ENCODE assay signal across 8 cellular contexts in genomic region chrX:47637546-47638195, GRCh38. TPM values are rescaled to one million over a fixed set of nuclear protein-coding genes. Genes with fewer than 3 reads are reported as not detected.
DNase-seq lines count a peak whose midpoint lies in the region; ATAC-seq lines count a peak whose summit lies in the region.

No MANE protein-coding gene starts in this region.

- no peak overlapping the region for H3K23ac ChIP-seq in neuronal stem cell (ENCODE audit: low read depth, low read length, poor library complexity)

- no peak overlapping the region for H4K8ac ChIP-seq in neuronal stem cell (ENCODE audit: low read depth, low read length)

- no peak overlapping the region for H4K91ac ChIP-seq in neuronal stem cell (ENCODE audit: low read depth, low read length, poor library complexity)

- peaks cover 0 to 5% of the 10 kb centered on the region in 2 donors for H3K4me1 ChIP-seq in neuronal stem cell (ENCODE audit: control insufficient read depth in 2 of 2, insufficient read depth in 1 of 2, low read depth in 1 of 2, low read length in 2 of 2)

- no peak overlapping the region for H3K4ac ChIP-seq in neuronal stem cell (ENCODE audit: low read length)

- no peak overlapping the region for H2AFZ ChIP-seq in neuronal stem cell (ENCODE audit: low read length)

- H2BK15ac ChIP-seq in neuronal stem cell (ENCODE audit: low read length): no peak overlapping the region

- H2BK120ac ChIP-seq in neuronal stem cell (ENCODE audit: low read depth, low read length): no peak overlapping the region

- H3K4me3 ChIP-seq in neuronal stem cell (ENCODE audit: low read length in 2 of 2): no peak overlapping the region

- no peaks in the 10 kb centered on the region for H3K27me3 ChIP-seq in neuronal stem cell (ENCODE audit: control insufficient read depth in 3 of 3, insufficient read depth in 3 of 3, low read depth in 1 of 3, low read length in 3 of 3)

- H3K9ac ChIP-seq in neuronal stem cell (ENCODE audit: low read depth, low read length, poor library complexity): no peak overlapping the region

- WGBS in neuronal stem cell (ENCODE audit: extremely low coverage in 2 of 2, insufficient read length in 2 of 2, insufficient replicate concordance in 1 of 2), 2 donors: no CpG with 5 or more reads among the region's 31 CpGs

- DNase-seq in NCI-H2029 treated with DMSO at 0.1 percent for 48 hours (lab: John Stamatoyannopoulos, UW) (peak; percentile 55), neuronal stem cell (ENCODE audit: low spot score) (no peak), AG08396 (ENCODE audit: low spot score) (no peak), AG08395 (ENCODE audit: low spot score) (no peak), NCI-H1048 (lab: John Stamatoyannopoulos, UW) (no peak)
- peak; percentile 29 for DNase-seq in central memory CD4-positive, alpha-beta T cell
- DNase-seq in NK-92 treated with Interleukin-12 subunit alpha and Interleukin-12 subunit beta, amount 100 ng/mL, for 24 hours (lab: John Stamatoyannopoulos, UW): no peak

- no peak overlapping the region for H3K18ac ChIP-seq in neuronal stem cell (ENCODE audit: low read length)

- no peak overlapping the region for H3K14ac ChIP-seq in neuronal stem cell (ENCODE audit: low read length)

- H3K4me2 ChIP-seq in neuronal stem cell (ENCODE audit: insufficient read depth, low read length, poor library complexity, severe bottlenecking): peak overlapping the region; percentile 2

- no peak overlapping the region for H2BK5ac ChIP-seq in neuronal stem cell (ENCODE audit: low read length)

- H3K36me3 ChIP-seq in neuronal stem cell (replicated peaks in 1 of 2; ENCODE audit: control insufficient read depth in 2 of 2, insufficient read depth in 2 of 2, low read length in 2 of 2): peaks cover 18 to 70% of the 10 kb centered on the region in 2 donors

- ATAC-seq in GM18861 (IDR thresholded peaks at IDR 0.05; ENCODE audit: unreplicated experiment): peak; percentile 73

- H3K27ac ChIP-seq in neuronal stem cell (replicated peaks; ENCODE audit: low read length): no peak overlapping the region

- no peaks in the 10 kb centered on the region for H3K79me1 ChIP-seq in neuronal stem cell (ENCODE audit: low read depth, low read length)

- H2AK5ac ChIP-seq in neuronal stem cell (ENCODE audit: low read depth, low read length): no peak overlapping the region

- peaks cover 0 to 20% of the 10 kb centered on the region in 2 donors for H3K9me3 ChIP-seq in neuronal stem cell (replicated peaks in 1 of 2; ENCODE audit: control insufficient read depth in 2 of 2, insufficient read depth in 1 of 2, low read depth in 1 of 2, low read length in 2 of 2)

- H2BK12ac ChIP-seq in neuronal stem cell (ENCODE audit: low read length): no peak overlapping the region

RNA-seq across cellular contexts. Expression of gene CFP, which starts 7.9 kb away (rescaled TPM):
- 0.25 TPM for polyA plus RNA-seq in neuronal stem cell (2013, experiment 1 of 2)
- 0.24 TPM for polyA plus RNA-seq in neuronal stem cell (2013, experiment 2 of 2)

RNA-seq across cellular contexts. Expression of gene ELK1, which starts 12.7 kb away (rescaled TPM):
- polyA plus RNA-seq in neuronal stem cell (2013, experiment 1 of 2): 28.0 TPM
- polyA plus RNA-seq in neuronal stem cell (2013, experiment 2 of 2): 28.5 TPM

RNA-seq across cellular contexts. Expression of gene SYN1, which starts 18.0 kb away (rescaled TPM):
- polyA plus RNA-seq in neuronal stem cell (2013, experiment 1 of 2): 3.6 TPM
- polyA plus RNA-seq in neuronal stem cell (2013, experiment 2 of 2): 4.0 TPM

RNA-seq across cellular contexts. Expression of gene UXT, which starts 21.3 kb away (rescaled TPM):
- 125 TPM for polyA plus RNA-seq in neuronal stem cell (2013, experiment 1 of 2)
- polyA plus RNA-seq in neuronal stem cell (2013, experiment 2 of 2): 121 TPM

RNA-seq across cellular contexts. Expression of gene TIMP1, which starts 55.4 kb away (rescaled TPM):
- polyA plus RNA-seq in neuronal stem cell (2013, experiment 1 of 2): 75.3 TPM
- 72.6 TPM for polyA plus RNA-seq in neuronal stem cell (2013, experiment 2 of 2)

Comparison
In these comparisons a context has a peak if more than half of its experiments do, and no peak if none do; other contexts are left out.
1. DNase-seq: peak in NCI-H2029 treated with DMSO at 0.1 percent for 48 hours (single experiment) and central memory CD4-positive, alpha-beta T cell (single experiment); none in neuronal stem cell (single experiment), AG08396 (single experiment), AG08395 (single experiment), NCI-H1048 (single experiment) and NK-92 treated with Interleukin-12 subunit alpha and Interleukin-12 subunit beta, amount 100 ng/mL, for 24 hours (single experiment).